1 cellular context compared by ENCODE assay signal in genomic region chr1:31580513-31580870, GRCh38.
TF ChIP-seq lines count a peak whose summit lies in the region.

No MANE protein-coding gene starts in this region.

TF ChIP-seq in HepG2, 621 proteins besides CTCF, POLR2A, EP300 and RAD21:
- TF ChIP-seq E2F1 (CRISPR knock-in tag; IDR thresholded peaks at IDR 0.05) (no peak), ZFP1 (CRISPR knock-in tag; IDR thresholded peaks at IDR 0.05) (no peak), ZC3H13 (CRISPR knock-in tag; IDR thresholded peaks at IDR 0.05) (no peak), ATF3 (CRISPR knock-in tag; IDR thresholded peaks at IDR 0.05) (no peak), IRF9 (CRISPR knock-in tag; IDR thresholded peaks at IDR 0.05; ENCODE audit: borderline replicate concordance) (no peak), SRF (IDR thresholded peaks at IDR 0.05; ENCODE audit: low read depth, low read length) (no peak), ZNF678 (CRISPR knock-in tag; IDR thresholded peaks at IDR 0.05) (no peak), ATRX (CRISPR knock-in tag; IDR thresholded peaks at IDR 0.05; ENCODE audit: borderline replicate concordance) (no peak), ZNF773 (CRISPR knock-in tag; IDR thresholded peaks at IDR 0.05; ENCODE audit: borderline replicate concordance) (no peak), ZNF574 (CRISPR knock-in tag; IDR thresholded peaks at IDR 0.05) (no peak), MXI1 (IDR thresholded peaks at IDR 0.05; ENCODE audit: borderline replicate concordance, low read depth, low read length) (no peak), NFE2L2 (IDR thresholded peaks at IDR 0.05; ENCODE audit: low read length) (no peak), ZNF747 (CRISPR knock-in tag; IDR thresholded peaks at IDR 0.05; ENCODE audit: borderline replicate concordance) (no peak), SNAI1 (CRISPR knock-in tag; IDR thresholded peaks at IDR 0.05; ENCODE audit: borderline replicate concordance) (no peak), FOXP4 (CRISPR knock-in tag; IDR thresholded peaks at IDR 0.05) (no peak), ZNF605 (CRISPR knock-in tag; IDR thresholded peaks at IDR 0.05) (no peak), PCBP1 (IDR thresholded peaks at IDR 0.05; ENCODE audit: borderline replicate concordance, low read depth, low read length) (no peak), ELF1 (CRISPR knock-in tag; IDR thresholded peaks at IDR 0.05) (no peak), ZNF710 (CRISPR knock-in tag; IDR thresholded peaks at IDR 0.05; ENCODE audit: borderline replicate concordance) (no peak), ATF5 (CRISPR knock-in tag; IDR thresholded peaks at IDR 0.05; ENCODE audit: low read depth) (no peak)
